In genomic region chr10:10364916-10365315, GRCh38 we compare ENCODE assay signal across 36 cellular contexts.
"Had no signal": no experiment of that assay in that cellular context is flagged by ENCODE, and none has a peak within 500 bp of the region (broad histone marks: within the 10 kb centered on the region; RNA-seq: fewer than 3 reads in every experiment).

No MANE protein-coding gene starts in this region.

- H3K27me3 ChIP-seq: adrenal gland, ascending aorta, brain microvascular endothelial cell, dorsolateral prefrontal cortex, esophagus muscularis mucosa, gastroesophageal sphincter, heart right ventricle had no signal

- DNase-seq: activated B cell treated with CpG ODN at 0.5 μM for 24 hours; activated CD4-positive, alpha-beta memory T cell treated with anti-CD3 and anti-CD28 coated beads for 36 hours; activated CD4-positive, alpha-beta T cell treated with anti-CD3 and anti-CD28 coated beads for 36 hours; activated CD4-positive, alpha-beta T cell treated with anti-CD3 and anti-CD28 coated beads, Interleukin-2, amount 10 ng/mL, durations not matched to agents 24 days and 14 days; activated CD8-positive, alpha-beta memory T cell treated with anti-CD3 and anti-CD28 coated beads, Interleukin-2, amount 10 ng/mL, durations not matched to agents 7 days and 5 days; activated CD8-positive, alpha-beta memory T cell treated with anti-CD3 and anti-CD28 coated beads, Interleukin-2, amount 50 U/mL, for 4 hours; activated CD8-positive, alpha-beta T cell treated with anti-CD3 and anti-CD28 coated beads, Interleukin-2, amount 10 ng/mL, durations not matched to agents 7 days and 5 days; activated effector memory CD4-positive, alpha-beta T cell treated with anti-CD3 and anti-CD28 coated beads, Interleukin-2, amount 50 U/mL, for 16 hours; activated naive CD4-positive, alpha-beta T cell treated with anti-CD3 and anti-CD28 coated beads for 36 hours; activated naive CD8-positive, alpha-beta T cell treated with anti-CD3 and anti-CD28 coated beads for 36 hours; activated naive CD8-positive, alpha-beta T cell treated with anti-CD3 and anti-CD28 coated beads, Interleukin-2, amount 50 U/mL, for 24 hours; activated T-cell treated with anti-CD3 and anti-CD28 coated beads, Interleukin-2, amount 50 U/mL, for 1 hour; activated T-cell treated with anti-CD3 and anti-CD28 coated beads, Interleukin-2, amount 50 U/mL, for 48 hours; adrenal gland; brain microvascular endothelial cell; dorsolateral prefrontal cortex; effector memory CD8-positive, alpha-beta T cell; erythroblast; foreskin melanocyte; heart right ventricle; T-helper 1 cell; T-helper 17 cell; T1000; WERI-Rb-1 had no signal

- H3K36me3 ChIP-seq: adrenal gland, ascending aorta, brain microvascular endothelial cell, esophagus muscularis mucosa, gastroesophageal sphincter, heart right ventricle, WERI-Rb-1 had no signal

- H3K27me3 Mint-ChIP-seq: activated B cell treated with CpG ODN at 0.5 μM for 24 hours; activated CD8-positive, alpha-beta memory T cell treated with anti-CD3 and anti-CD28 coated beads, Interleukin-2, amount 10 ng/mL, durations not matched to agents 7 days and 5 days; dendritic cell treated with granulocyte-macrophage colony-stimulating factor and Interleukin-4, amounts not matched to agents 40 ng/mL and 50 ng/mL, for 4 days had no signal

- H3K36me3 Mint-ChIP-seq: activated CD4-positive, alpha-beta memory T cell treated with anti-CD3 and anti-CD28 coated beads for 36 hours; activated CD8-positive, alpha-beta memory T cell treated with anti-CD3 and anti-CD28 coated beads, Interleukin-2, amount 10 ng/mL, durations not matched to agents 7 days and 5 days; activated naive CD4-positive, alpha-beta T cell treated with anti-CD3 and anti-CD28 coated beads, Interleukin-2, amount 50 U/mL, for 24 hours; activated naive CD8-positive, alpha-beta T cell treated with anti-CD3 and anti-CD28 coated beads for 36 hours had no signal

- H3K4me1 ChIP-seq: adrenal gland, ascending aorta had no signal

- H3K9me3 Mint-ChIP-seq: activated B cell treated with CpG ODN at 0.5 μM for 24 hours; activated CD4-positive, alpha-beta memory T cell treated with anti-CD3 and anti-CD28 coated beads for 36 hours; activated CD4-positive, alpha-beta T cell treated with anti-CD3 and anti-CD28 coated beads, Interleukin-2, amount 10 ng/mL, durations not matched to agents 24 days and 14 days; activated naive CD4-positive, alpha-beta T cell treated with anti-CD3 and anti-CD28 coated beads for 36 hours; activated naive CD4-positive, alpha-beta T cell treated with anti-CD3 and anti-CD28 coated beads, Interleukin-2, amount 50 U/mL, for 24 hours; activated naive CD8-positive, alpha-beta T cell treated with anti-CD3 and anti-CD28 coated beads for 36 hours; activated naive CD8-positive, alpha-beta T cell treated with anti-CD3 and anti-CD28 coated beads, Interleukin-2, amount 50 U/mL, for 24 hours; activated T-helper 1 cell treated with anti-CD3 and anti-CD28 coated beads, Interleukin-12 subunit alpha, Interleukin-12 subunit beta, Interleukin-2, Interleukin-4 antibody, amounts not matched to agents 30 ng/mL and 10 ng/mL and 1 ng/mL, durations not matched to agents 14 hours and 24 hours and 36 hours; activated T-helper 2 cell treated with anti-CD3 and anti-CD28 coated beads, Interferon-gamma antibody, Interleukin-2, Interleukin-4, amounts not matched to agents 10 μg/mL and 5 μg/mL and 100 μg/mL, durations not matched to agents 14 hours and 24 hours and 36 hours; dendritic cell treated with granulocyte-macrophage colony-stimulating factor and Interleukin-4, amounts not matched to agents 40 ng/mL and 50 ng/mL, for 4 days; effector memory CD8-positive, alpha-beta T cell; T-helper 2 cell treated with Interferon-gamma antibody and Interleukin-4, amounts not matched to agents 5 μg/mL and 100 μg/mL, for 36 hours had no signal

- H3K4me3 ChIP-seq: adrenal gland, ascending aorta, coronary artery, dorsolateral prefrontal cortex, esophagus muscularis mucosa, gastroesophageal sphincter, heart right ventricle had no signal

- FAIRE-seq: bronchial epithelial cell had no signal

- H3K27ac Mint-ChIP-seq: activated B cell treated with CpG ODN at 0.5 μM for 24 hours; activated CD4-positive, alpha-beta memory T cell treated with anti-CD3 and anti-CD28 coated beads for 36 hours; activated CD4-positive, alpha-beta T cell treated with anti-CD3 and anti-CD28 coated beads for 36 hours; activated CD4-positive, alpha-beta T cell treated with anti-CD3 and anti-CD28 coated beads, Interleukin-2, amount 10 ng/mL, durations not matched to agents 24 days and 14 days; activated CD8-positive, alpha-beta memory T cell treated with anti-CD3 and anti-CD28 coated beads, Interleukin-2, amount 10 ng/mL, durations not matched to agents 7 days and 5 days; activated CD8-positive, alpha-beta T cell treated with anti-CD3 and anti-CD28 coated beads, Interleukin-2, amount 10 ng/mL, durations not matched to agents 7 days and 5 days; activated naive CD4-positive, alpha-beta T cell treated with anti-CD3 and anti-CD28 coated beads for 36 hours; activated naive CD4-positive, alpha-beta T cell treated with anti-CD3 and anti-CD28 coated beads, Interleukin-2, amount 50 U/mL, for 24 hours; activated naive CD8-positive, alpha-beta T cell treated with anti-CD3 and anti-CD28 coated beads for 36 hours; activated naive CD8-positive, alpha-beta T cell treated with anti-CD3 and anti-CD28 coated beads, Interleukin-2, amount 50 U/mL, for 24 hours; activated T-helper 1 cell treated with anti-CD3 and anti-CD28 coated beads, Interleukin-12 subunit alpha, Interleukin-12 subunit beta, Interleukin-2, Interleukin-4 antibody, amounts not matched to agents 30 ng/mL and 10 ng/mL and 1 ng/mL, durations not matched to agents 14 hours and 24 hours and 36 hours; activated T-helper 2 cell treated with anti-CD3 and anti-CD28 coated beads, Interferon-gamma antibody, Interleukin-2, Interleukin-4, amounts not matched to agents 10 μg/mL and 5 μg/mL and 100 μg/mL, durations not matched to agents 14 hours and 24 hours and 36 hours; dendritic cell treated with granulocyte-macrophage colony-stimulating factor and Interleukin-4, amounts not matched to agents 40 ng/mL and 50 ng/mL, for 4 days; effector memory CD8-positive, alpha-beta T cell; T-helper 17 cell; T-helper 2 cell treated with Interferon-gamma antibody and Interleukin-4, amounts not matched to agents 5 μg/mL and 100 μg/mL, for 36 hours had no signal

- H3K9me3 ChIP-seq: adrenal gland, ascending aorta, esophagus muscularis mucosa, gastroesophageal sphincter, heart right ventricle had no signal

- H3K4me1 Mint-ChIP-seq: activated B cell treated with CpG ODN at 0.5 μM for 24 hours; activated CD4-positive, alpha-beta T cell treated with anti-CD3 and anti-CD28 coated beads for 36 hours; activated CD4-positive, alpha-beta T cell treated with anti-CD3 and anti-CD28 coated beads, Interleukin-2, amount 10 ng/mL, durations not matched to agents 24 days and 14 days; activated CD8-positive, alpha-beta memory T cell treated with anti-CD3 and anti-CD28 coated beads, Interleukin-2, amount 10 ng/mL, durations not matched to agents 7 days and 5 days; activated naive CD4-positive, alpha-beta T cell treated with anti-CD3 and anti-CD28 coated beads, Interleukin-2, amount 50 U/mL, for 24 hours; activated naive CD8-positive, alpha-beta T cell treated with anti-CD3 and anti-CD28 coated beads for 36 hours; activated naive CD8-positive, alpha-beta T cell treated with anti-CD3 and anti-CD28 coated beads, Interleukin-2, amount 50 U/mL, for 24 hours; central memory CD8-positive, alpha-beta T cell; T-helper 17 cell had no signal

- H3K27ac ChIP-seq: adrenal gland, ascending aorta, brain microvascular endothelial cell, coronary artery, esophagus muscularis mucosa, gastroesophageal sphincter, heart right ventricle, WERI-Rb-1 had no signal

- ATAC-seq: activated CD4-positive, alpha-beta T cell treated with anti-CD3 and anti-CD28 coated beads for 36 hours; activated CD4-positive, CD25-positive, alpha-beta regulatory T cell treated with anti-CD3 and anti-CD28 coated beads, Interleukin-2, amount 50 U/mL, for 24 hours; activated CD8-positive, alpha-beta memory T cell treated with anti-CD3 and anti-CD28 coated beads, Interleukin-2, amount 10 ng/mL, durations not matched to agents 7 days and 5 days; activated CD8-positive, alpha-beta T cell treated with anti-CD3 and anti-CD28 coated beads, Interleukin-2, amount 10 ng/mL, durations not matched to agents 7 days and 5 days; activated naive CD8-positive, alpha-beta T cell treated with anti-CD3 and anti-CD28 coated beads, Interleukin-2, amount 50 U/mL, for 24 hours; effector memory CD8-positive, alpha-beta T cell; gastroesophageal sphincter; heart right ventricle; T-helper 17 cell had no signal

- H3K4me3 Mint-ChIP-seq: activated B cell treated with CpG ODN at 0.5 μM for 24 hours; activated CD4-positive, alpha-beta memory T cell treated with anti-CD3 and anti-CD28 coated beads for 36 hours; activated CD4-positive, alpha-beta T cell treated with anti-CD3 and anti-CD28 coated beads for 36 hours; activated CD4-positive, alpha-beta T cell treated with anti-CD3 and anti-CD28 coated beads, Interleukin-2, amount 10 ng/mL, durations not matched to agents 24 days and 14 days; activated CD8-positive, alpha-beta memory T cell treated with anti-CD3 and anti-CD28 coated beads, Interleukin-2, amount 10 ng/mL, durations not matched to agents 7 days and 5 days; activated CD8-positive, alpha-beta T cell treated with anti-CD3 and anti-CD28 coated beads, Interleukin-2, amount 10 ng/mL, durations not matched to agents 7 days and 5 days; activated naive CD4-positive, alpha-beta T cell treated with anti-CD3 and anti-CD28 coated beads for 36 hours; activated naive CD4-positive, alpha-beta T cell treated with anti-CD3 and anti-CD28 coated beads, Interleukin-2, amount 50 U/mL, for 24 hours; activated naive CD8-positive, alpha-beta T cell treated with anti-CD3 and anti-CD28 coated beads for 36 hours; activated naive CD8-positive, alpha-beta T cell treated with anti-CD3 and anti-CD28 coated beads, Interleukin-2, amount 50 U/mL, for 24 hours; activated T-helper 1 cell treated with anti-CD3 and anti-CD28 coated beads, Interleukin-12 subunit alpha, Interleukin-12 subunit beta, Interleukin-2, Interleukin-4 antibody, amounts not matched to agents 30 ng/mL and 10 ng/mL and 1 ng/mL, durations not matched to agents 14 hours and 24 hours and 36 hours; central memory CD8-positive, alpha-beta T cell; dendritic cell treated with granulocyte-macrophage colony-stimulating factor and Interleukin-4, amounts not matched to agents 40 ng/mL and 50 ng/mL, for 4 days; effector memory CD8-positive, alpha-beta T cell; T-helper 17 cell; T-helper 2 cell treated with Interferon-gamma antibody and Interleukin-4, amounts not matched to agents 5 μg/mL and 100 μg/mL, for 36 hours had no signal
